Comparison of ENCODE assay signal across 8 cellular contexts in genomic region chr22:38569972-38570840, GRCh38.
DNase-seq lines count a peak whose midpoint lies in the region; ATAC-seq lines count a peak whose summit lies in the region.

A gene with protein sequence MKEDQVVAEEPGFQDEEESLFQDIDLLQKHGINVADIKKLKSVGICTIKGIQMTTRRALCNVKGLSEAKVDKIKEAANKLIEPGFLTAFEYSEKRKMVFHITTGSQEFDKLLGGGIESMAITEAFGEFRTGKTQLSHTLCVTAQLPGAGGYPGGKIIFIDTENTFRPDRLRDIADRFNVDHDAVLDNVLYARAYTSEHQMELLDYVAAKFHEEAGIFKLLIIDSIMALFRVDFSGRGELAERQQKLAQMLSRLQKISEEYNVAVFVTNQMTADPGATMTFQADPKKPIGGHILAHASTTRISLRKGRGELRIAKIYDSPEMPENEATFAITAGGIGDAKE (minus strand): TSS chr22:38570183. CDS start chr22:38568256, 1,927 bp downstream.

- no peaks in the 10 kb centered on the region for H3K27me3 Mint-ChIP-seq in central memory CD8-positive, alpha-beta T cell

- H3K9me3 Mint-ChIP-seq in central memory CD8-positive, alpha-beta T cell, result no peaks in the 10 kb centered on the region

- peak within 1 kb of the TSS; percentile 83 for H3K4me3 Mint-ChIP-seq in central memory CD8-positive, alpha-beta T cell

- H3K36me3 Mint-ChIP-seq in central memory CD8-positive, alpha-beta T cell (ENCODE audit: insufficient read depth), result peaks cover 3% of the 10 kb centered on the region

- peak; percentile 44 for ATAC-seq in HG02852 (IDR thresholded peaks at IDR 0.05; ENCODE audit: unreplicated experiment)
- peak; percentile 90 for ATAC-seq in central memory CD8-positive, alpha-beta T cell (replicated peaks; ENCODE audit: extremely low read depth, poor library complexity, severe bottlenecking)
- no peak for ATAC-seq in HG03097 (IDR thresholded peaks at IDR 0.05; ENCODE audit: low FRiP score, unreplicated experiment)

- DNase-seq in ELF-1 (ENCODE audit: low read depth, low spot score), result peak; percentile 84
- DNase-seq in NCI-H345 treated with DMSO at 0.1 percent for 48 hours (lab: John Stamatoyannopoulos, UW; ENCODE audit: unreplicated experiment), result peak; percentile 28
- peak; percentile 93 for DNase-seq in activated CD4-positive, alpha-beta T cell treated with anti-CD3 and anti-CD28 coated beads for 1 hour
- peak; percentile 79 to 82 for DNase-seq in central memory CD8-positive, alpha-beta T cell (ENCODE audit: low spot score in 2 of 2)
- DNase-seq in islet precursor cell, result peak; percentile 98
- DNase-seq in stimulated activated CD4-positive, alpha-beta T cell treated with anti-CD3 and anti-CD28 coated beads, Interleukin-12 subunit alpha, Interleukin-12 subunit beta, amount 100 ng/mL, for 4 hours, result peak; percentile 100

- peak within 1 kb of the TSS; percentile 74 for H3K27ac Mint-ChIP-seq in central memory CD8-positive, alpha-beta T cell (ENCODE audit: low read depth)

- peaks cover 12% of the 10 kb centered on the region for H3K4me1 Mint-ChIP-seq in central memory CD8-positive, alpha-beta T cell

Comparison
In these comparisons a context has a peak if more than half of its experiments do, and no peak if none do; other contexts are left out.
1. DNase-seq: peak in every context shown above with its lines; median percentile 100 in stimulated activated CD4-positive, alpha-beta T cell treated with anti-CD3 and anti-CD28 coated beads, Interleukin-12 subunit alpha, Interleukin-12 subunit beta, amount 100 ng/mL, for 4 hours; 98 in islet precursor cell; 93 in activated CD4-positive, alpha-beta T cell treated with anti-CD3 and anti-CD28 coated beads for 1 hour; 84 in ELF-1; 80 in central memory CD8-positive, alpha-beta T cell; 28 in NCI-H345 treated with DMSO at 0.1 percent for 48 hours.